ENCODE assay signal across 9 cellular contexts in genomic region chr1:90472775-90473174, GRCh38.
"Had no signal": no experiment of that assay in that cellular context is flagged by ENCODE, and none has a peak within 500 bp of the region (broad histone marks: within the 10 kb centered on the region; RNA-seq: fewer than 3 reads in every experiment).

No MANE protein-coding gene starts in this region.

- H3K9me3 ChIP-seq: HAP-1 had no signal

- DNase-seq: GM23248, GOT3, H7, H9, HCEC 1CT, HFFc6 had no signal

- H3K4me1 ChIP-seq: HAP-1 had no signal

- H2AFZ ChIP-seq: GM23248, GM23338 had no signal

- H3K9ac ChIP-seq: GM23248 had no signal

- H3K4me2 ChIP-seq: GM23338 had no signal

- ATAC-seq: GM23338, HCT116 had no signal

- H3K4me3 ChIP-seq: GM23248, GM23338, HAP-1 had no signal

- H3K36me3 ChIP-seq: HAP-1 had no signal

- H3K27ac ChIP-seq: GM23248 had no signal
